8 cellular contexts compared by ENCODE assay signal in the genomic region with DNA sequence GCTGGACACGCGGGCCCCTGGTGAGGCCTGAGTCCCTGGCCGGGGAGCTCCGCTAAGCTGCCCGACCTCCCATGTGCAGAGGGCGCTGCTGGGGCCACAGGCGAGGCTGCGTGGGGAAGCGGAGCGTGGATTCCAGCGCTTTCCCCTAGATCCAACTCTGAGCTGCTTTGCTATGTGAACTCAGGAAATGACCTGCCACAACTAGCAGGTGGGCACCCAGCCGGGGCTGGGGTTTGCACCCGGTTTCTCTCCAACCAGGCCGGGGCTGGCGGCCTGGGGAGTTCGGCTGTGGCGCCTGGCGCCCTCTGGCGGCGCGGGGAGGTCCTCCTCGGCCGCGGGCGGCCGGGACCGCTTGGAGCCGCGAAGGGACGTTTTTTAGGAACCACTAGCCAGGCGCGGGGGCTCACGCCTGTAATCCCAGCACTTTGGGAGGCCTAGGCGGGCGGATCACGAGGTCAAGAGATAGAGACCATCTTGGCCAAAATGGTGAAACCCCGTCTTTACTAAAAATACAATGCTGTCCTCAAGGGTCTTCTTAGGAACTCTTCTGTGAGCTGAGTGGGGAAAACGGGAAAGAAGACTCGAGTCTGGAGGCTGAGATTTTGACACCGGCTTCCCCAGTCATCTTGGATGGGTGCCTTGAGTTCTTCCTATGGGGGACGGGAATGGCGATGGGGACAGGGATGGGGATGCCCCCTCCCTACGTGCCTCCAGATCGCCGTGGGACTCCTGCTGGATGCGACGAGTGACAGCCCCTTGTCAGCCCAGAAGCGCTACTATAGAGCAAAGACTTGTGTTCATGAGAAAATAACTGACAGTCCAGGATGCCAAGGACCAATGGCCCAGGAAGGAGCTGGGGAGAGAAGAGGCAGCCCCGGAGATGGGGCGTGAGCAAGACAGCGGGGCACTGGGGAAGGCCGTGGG. TPM values are rescaled to one million over a fixed set of nuclear protein-coding genes. Genes with fewer than 3 reads are reported as not detected.
DNase-seq lines count a peak whose midpoint lies in the region; ATAC-seq, FAIRE-seq and TF ChIP-seq lines count a peak whose summit lies in the region.

No MANE protein-coding gene starts in this region.

- DNase-seq in D341Med (ENCODE audit: low spot score) (peak; percentile 82), HFF-Myc (ENCODE audit: extremely low read depth, low read depth) (no peak), GM12878 (ENCODE audit: low read depth, low spot score) (no peak), kidney epithelial cell (ENCODE audit: low read depth) (no peak), NCI-H2196 treated with DMSO at 0.1 percent for 48 hours (lab: John Stamatoyannopoulos, UW; ENCODE audit: unreplicated experiment) (no peak)
- DNase-seq in T-helper 2 cell treated with Interferon-gamma antibody and Interleukin-4, amounts not matched to agents 5 μg/mL and 100 μg/mL, for 36 hours (ENCODE audit: low spot score): peak; percentile 62
- DNase-seq in stimulated activated CD4-positive, alpha-beta T cell treated with anti-CD3 and anti-CD28 coated beads, Interleukin-2, amount 100 ng/mL, for 48 hours: peak; percentile 64 to 82

- H3K36me3 Mint-ChIP-seq in T-helper 2 cell treated with Interferon-gamma antibody and Interleukin-4, amounts not matched to agents 5 μg/mL and 100 μg/mL, for 36 hours (ENCODE audit: low read depth): peaks cover 7% of the 10 kb centered on the region

- H3K27me3 ChIP-seq in GM12878 (replicated peaks in 1 of 2; ENCODE audit: control insufficient read depth in 2 of 2, insufficient read depth in 2 of 2, low read length in 1 of 2) (no peaks in the 10 kb centered on the region), kidney epithelial cell (ENCODE audit: control insufficient read depth, insufficient read depth, low read length) (no peaks in the 10 kb centered on the region)

- H3K79me2 ChIP-seq in GM12878 (ENCODE audit: control insufficient read depth, insufficient read depth, low read length): no peaks in the 10 kb centered on the region

- H3K4me3 Mint-ChIP-seq in T-helper 2 cell treated with Interferon-gamma antibody and Interleukin-4, amounts not matched to agents 5 μg/mL and 100 μg/mL, for 36 hours: no peak overlapping the region

- H3K9me3 ChIP-seq in GM12878 (replicated peaks; ENCODE audit: control insufficient read depth, insufficient read depth, low read length): no peaks in the 10 kb centered on the region

- H3K9me3 Mint-ChIP-seq in T-helper 2 cell treated with Interferon-gamma antibody and Interleukin-4, amounts not matched to agents 5 μg/mL and 100 μg/mL, for 36 hours: no peaks in the 10 kb centered on the region

- H3K36me3 ChIP-seq in GM12878 (ENCODE audit: control insufficient read depth in 2 of 2, insufficient read depth in 2 of 2, low read length in 1 of 2): no peaks in the 10 kb centered on the region; a peak in 1 of 4 replicates
- H3K36me3 ChIP-seq in kidney epithelial cell (ENCODE audit: control insufficient read depth, insufficient read depth, low read length): no peaks in the 10 kb centered on the region

- 40% methylated on average over 52 of the region's 52 CpGs for WGBS in GM12878 (ENCODE audit: insufficient coverage, insufficient replicate concordance, low lambda C conversion rate, missing lambda C conversion rate)

- peaks cover 13% of the 10 kb centered on the region for H3K27me3 Mint-ChIP-seq in T-helper 2 cell treated with Interferon-gamma antibody and Interleukin-4, amounts not matched to agents 5 μg/mL and 100 μg/mL, for 36 hours (ENCODE audit: low read depth)

- H3K27ac ChIP-seq in GM12878 (ENCODE audit: control insufficient read depth, insufficient read depth): no peak overlapping the region

- peak overlapping the region; percentile 67 for H2AFZ ChIP-seq in GM12878 (ENCODE audit: control insufficient read depth, low read depth, low read length)

- no peak for FAIRE-seq in GM12878 (lab: Jason Lieb, UNC)

- peak; percentile 70 for TF ChIP-seq CTCF in HFF-Myc (IDR thresholded peaks at IDR 0.05; ENCODE audit: low read depth, low read length, missing control alignments)
- peak; percentile 78 to 81 (median 78) for TF ChIP-seq CTCF in GM12878 (IDR thresholded peaks at IDR 0.05 in 2 of 3, conservative IDR thresholded peaks at IDR 0.05 in 1 of 3; ENCODE audit: control insufficient read depth in 2 of 3, extremely low read depth in 1 of 3, insufficient read depth in 1 of 3, low read depth in 3 of 3, low read length in 3 of 3)
- peak; percentile 51 for TF ChIP-seq CTCF in kidney epithelial cell (IDR thresholded peaks at IDR 0.05; ENCODE audit: insufficient read depth, low read length, poor library complexity, severe bottlenecking)

- SMC1A ChIA-PET in GM12878 (lab: Charles Lee; ENCODE audit: uncharacterized antibody, unreplicated experiment): interaction anchor here (1.0 to 3.2 kb wide), 6 partner anchors 26 to 451 kb away, joined by 3 to 16 read pairs (median 3); a partner anchor contains a TSS

- H3K4me3 ChIP-seq in HFF-Myc (replicated peaks; ENCODE audit: low read depth, low read length): no peak overlapping the region
- H3K4me3 ChIP-seq in GM12878: no peak overlapping the region
- H3K4me3 ChIP-seq in kidney epithelial cell (ENCODE audit: low read depth, low read length): no peak overlapping the region

- peaks cover 9% of the 10 kb centered on the region for H3K4me1 Mint-ChIP-seq in T-helper 2 cell treated with Interferon-gamma antibody and Interleukin-4, amounts not matched to agents 5 μg/mL and 100 μg/mL, for 36 hours (ENCODE audit: low read depth)

- no peaks in the 10 kb centered on the region for H4K20me1 ChIP-seq in GM12878 (ENCODE audit: control insufficient read depth, insufficient read depth)

- no peak overlapping the region for H3K27ac Mint-ChIP-seq in T-helper 2 cell treated with Interferon-gamma antibody and Interleukin-4, amounts not matched to agents 5 μg/mL and 100 μg/mL, for 36 hours

- intact Hi-C loops in GM12878 (cut with micrococcal nuclease; ENCODE audit: unreplicated experiment): loop anchor here (1.0 to 5.0 kb wide), 2 partner anchors 59 to 436 kb away; no protein-coding TSS in a partner anchor

- RAD21 ChIA-PET in GM12878 (lab: Charles Lee; ENCODE audit: unreplicated experiment): interaction anchor here (0.6 to 5.3 kb wide), 7 partner anchors 9 to 580 kb away, joined by 3 to 39 read pairs (median 3); a partner anchor contains a TSS

- TF ChIP-seq RAD21 in GM12878 (IDR thresholded peaks at IDR 0.05; ENCODE audit: insufficient read depth, low read depth, low read length): peak; percentile 81

- no peak for TF ChIP-seq POLR2A in GM12878 (IDR thresholded peaks at IDR 0.05; ENCODE audit: low read depth, low read length)

- no peak overlapping the region for H3K9ac ChIP-seq in GM12878 (ENCODE audit: control insufficient read depth, insufficient read depth, low read length)

- in situ Hi-C loops in GM12878 (cut with MboI): loop anchor here (5.0 kb wide), 2 partner anchors 134 to 434 kb away; a partner anchor contains a TSS

- peaks cover 4% of the 10 kb centered on the region; the same call in 1 of the 2 replicates for H3K4me1 ChIP-seq in GM12878 (ENCODE audit: control insufficient read depth, insufficient read depth, low read length)

- no TSS peak for BruUV-seq in GM12878 (replicated peaks; lab: Mats Ljungman, UMichigan)

- no peak for TF ChIP-seq EP300 in GM12878 (IDR thresholded peaks at IDR 0.05; ENCODE audit: borderline replicate concordance in 1 of 2, control insufficient read depth in 1 of 2, low read depth in 2 of 2, low read length in 2 of 2)

- H3K4me2 ChIP-seq in GM12878 (ENCODE audit: control insufficient read depth, insufficient read depth): peak overlapping the region; percentile 27; the same call in 1 of the 2 replicates

- POLR2A ChIA-PET in GM12878 (lab: Charles Lee): interaction anchor here (0.6 kb wide), 1 partner anchor 133 kb away, joined by 3 read pairs; a partner anchor contains a TSS

- ATAC-seq in GM12878: peak; percentile 97
- no peak for ATAC-seq in GM21576 (IDR thresholded peaks at IDR 0.05; ENCODE audit: unreplicated experiment)

- CTCF ChIA-PET in GM12878 (lab: Yijun Ruan, JAX): interaction anchor here (0.7 to 3.2 kb wide), 22 partner anchors 9 to 436 kb away, joined by 3 to 19 read pairs (median 4); a partner anchor contains a TSS

RNA-seq across cellular contexts. Expression of a gene that starts 12.6 kb away (rescaled TPM):
- 41.1 and 41.4 TPM in 2 replicates for total RNA-seq in GM12878 (2013; cell fraction: nucleolus; rRNA removed)
- total RNA-seq in GM12878 (2014; rRNA removed) (53.4 and 65.2 TPM in 2 replicates), GM12878 (2014; rRNA removed; fragmentation: Illumina TruSeq; extraction: Trizol) (31.0 and 33.6 TPM in 2 replicates), GM12878 (2021) (77.2 and 81.8 TPM in 2 replicates), kidney epithelial cell (38.1 and 51.2 TPM in 2 replicates)
- 22.2 TPM for polyA plus RNA-seq in GM12878 (2011; ENCODE audit: low read depth)
- polyA plus RNA-seq in GM12878 (2011; rRNA removed) (24.3 and 46.0 TPM in 2 replicates), GM12878 (2014; fragmentation: Illumina TruSeq; extraction: Trizol) (19.1 and 47.0 TPM in 2 replicates), GM12878 (2014; fragmentation: Nextera tagmentation; extraction: Ambion mirVana) (1 to 10 TPM; 1.7 to 5.9 TPM), GM12878 (2014; rRNA removed) (62.8 and 64.9 TPM in 2 replicates), GM12878 (2016; fragmentation: Nextera tagmentation; extraction: Ambion mirVana) (10 to 100 TPM; 74.9 to 76.3 TPM)
- polyA plus RNA-seq in GM12878 (2011; cell fraction: cytosol; rRNA removed): 49.9 and 63.2 TPM in 2 replicates
- 101 and 106 TPM in 2 replicates for polyA plus RNA-seq in GM12878 (2011; cell fraction: nucleus; rRNA removed)
- polyA plus RNA-seq in GM12878 (2012): 45.2 and 52.3 TPM in 2 replicates
- polyA minus RNA-seq in GM12878 (2011; rRNA and poly(A)+ RNA removed): 29.4 and 39.5 TPM in 2 replicates
- 8.3 and 15.2 TPM in 2 replicates for polyA minus RNA-seq in GM12878 (2011; cell fraction: cytosol; rRNA and poly(A)+ RNA removed)
- 20.2 and 31.1 TPM in 2 replicates for polyA minus RNA-seq in GM12878 (2011; cell fraction: nucleus; rRNA and poly(A)+ RNA removed)

RNA-seq across cellular contexts. Expression of a gene that starts 22.5 kb away (rescaled TPM):
- not detected in 2 replicates for total RNA-seq in GM12878 (2013; cell fraction: nucleolus; rRNA removed)
- total RNA-seq in GM12878 (2014; rRNA removed) (0.06 TPM in 1 of 2 replicates, not detected in the other), GM12878 (2014; rRNA removed; fragmentation: Illumina TruSeq; extraction: Trizol) (not detected in 2 replicates), GM12878 (2021) (0.27 TPM in 1 of 2 replicates, not detected in the other), kidney epithelial cell (not detected in 2 replicates)
- not detected for polyA plus RNA-seq in GM12878 (2011; ENCODE audit: low read depth)
- polyA plus RNA-seq in GM12878 (2011; rRNA removed) (not detected in 2 replicates), GM12878 (2014; fragmentation: Illumina TruSeq; extraction: Trizol) (not detected in 2 replicates), GM12878 (2014; fragmentation: Nextera tagmentation; extraction: Ambion mirVana) (not detected), GM12878 (2014; rRNA removed) (0.06 TPM in 1 of 2 replicates, not detected in the other), GM12878 (2016; fragmentation: Nextera tagmentation; extraction: Ambion mirVana) (not detected)
- polyA plus RNA-seq in GM12878 (2011; cell fraction: cytosol; rRNA removed): 0.04 TPM in 1 of 2 replicates, not detected in the other
- polyA plus RNA-seq in GM12878 (2011; cell fraction: nucleus; rRNA removed): 0.06 TPM in 1 of 2 replicates, not detected in the other
- 0.08 TPM in 1 of 2 replicates, not detected in the other for polyA plus RNA-seq in GM12878 (2012)
- not detected in 2 replicates for polyA minus RNA-seq in GM12878 (2011; rRNA and poly(A)+ RNA removed)
- not detected in 2 replicates for polyA minus RNA-seq in GM12878 (2011; cell fraction: cytosol; rRNA and poly(A)+ RNA removed)
- not detected in 2 replicates for polyA minus RNA-seq in GM12878 (2011; cell fraction: nucleus; rRNA and poly(A)+ RNA removed)

RNA-seq across cellular contexts. Expression of a gene that starts 29.3 kb away (rescaled TPM):
- total RNA-seq in GM12878 (2013; cell fraction: nucleolus; rRNA removed): 302 and 309 TPM in 2 replicates
- total RNA-seq in GM12878 (2014; rRNA removed) (12.0 TPM in 2 replicates), GM12878 (2014; rRNA removed; fragmentation: Illumina TruSeq; extraction: Trizol) (8.7 and 10.4 TPM in 2 replicates), GM12878 (2021) (27.6 and 31.8 TPM in 2 replicates), kidney epithelial cell (17.5 and 36.2 TPM in 2 replicates)
- polyA plus RNA-seq in GM12878 (2011; ENCODE audit: low read depth): 9.4 TPM
- polyA plus RNA-seq in GM12878 (2011; rRNA removed) (21.0 and 33.5 TPM in 2 replicates), GM12878 (2014; fragmentation: Illumina TruSeq; extraction: Trizol) (19.6 and 20.1 TPM in 2 replicates), GM12878 (2014; fragmentation: Nextera tagmentation; extraction: Ambion mirVana) (1 to 10 TPM; 1.3 to 1.8 TPM), GM12878 (2014; rRNA removed) (17.2 and 20.2 TPM in 2 replicates), GM12878 (2016; fragmentation: Nextera tagmentation; extraction: Ambion mirVana) (10 to 100 TPM; 14.4 to 15.9 TPM)
- polyA plus RNA-seq in GM12878 (2011; cell fraction: cytosol; rRNA removed): 18.1 and 18.5 TPM in 2 replicates
- 203 and 271 TPM in 2 replicates for polyA plus RNA-seq in GM12878 (2011; cell fraction: nucleus; rRNA removed)
- 18.2 and 27.5 TPM in 2 replicates for polyA plus RNA-seq in GM12878 (2012)
- 37.9 and 46.4 TPM in 2 replicates for polyA minus RNA-seq in GM12878 (2011; rRNA and poly(A)+ RNA removed)
- 7.7 and 11.4 TPM in 2 replicates for polyA minus RNA-seq in GM12878 (2011; cell fraction: cytosol; rRNA and poly(A)+ RNA removed)
- 61.2 and 88.9 TPM in 2 replicates for polyA minus RNA-seq in GM12878 (2011; cell fraction: nucleus; rRNA and poly(A)+ RNA removed)

RNA-seq across cellular contexts. Expression of a gene that starts 29.6 kb away (rescaled TPM):
- not detected in 2 replicates for total RNA-seq in GM12878 (2013; cell fraction: nucleolus; rRNA removed)
- not detected in 2 replicates for total RNA-seq in GM12878 (2014; rRNA removed)
- not detected in 2 replicates for total RNA-seq in GM12878 (2014; rRNA removed; fragmentation: Illumina TruSeq; extraction: Trizol)
- total RNA-seq in GM12878 (2021): not detected in 2 replicates
- not detected for polyA plus RNA-seq in GM12878 (2011; ENCODE audit: low read depth)
- polyA plus RNA-seq in GM12878 (2011; rRNA removed): not detected in 2 replicates
- polyA plus RNA-seq in GM12878 (2011; cell fraction: cytosol; rRNA removed): not detected in 2 replicates
- polyA plus RNA-seq in GM12878 (2011; cell fraction: nucleus; rRNA removed): not detected in 2 replicates
- polyA plus RNA-seq in GM12878 (2012): not detected in 2 replicates
- not detected in 2 replicates for polyA plus RNA-seq in GM12878 (2014; fragmentation: Illumina TruSeq; extraction: Trizol)
- polyA plus RNA-seq in GM12878 (2014; fragmentation: Nextera tagmentation; extraction: Ambion mirVana): not detected
- not detected in 2 replicates for polyA plus RNA-seq in GM12878 (2014; rRNA removed)
- polyA plus RNA-seq in GM12878 (2016; fragmentation: Nextera tagmentation; extraction: Ambion mirVana): not detected
- polyA minus RNA-seq in GM12878 (2011; rRNA and poly(A)+ RNA removed): not detected in 2 replicates
- not detected in 2 replicates for polyA minus RNA-seq in GM12878 (2011; cell fraction: cytosol; rRNA and poly(A)+ RNA removed)
- not detected in 2 replicates for polyA minus RNA-seq in GM12878 (2011; cell fraction: nucleus; rRNA and poly(A)+ RNA removed)
- total RNA-seq in kidney epithelial cell: not detected in 2 replicates

Comparison
In these comparisons a context has a peak if more than half of its experiments do, and no peak if none do; other contexts are left out.
1. DNase-seq: peak in D341Med (single experiment), T-helper 2 cell treated with Interferon-gamma antibody and Interleukin-4, amounts not matched to agents 5 μg/mL and 100 μg/mL, for 36 hours (single experiment) and stimulated activated CD4-positive, alpha-beta T cell treated with anti-CD3 and anti-CD28 coated beads, Interleukin-2, amount 100 ng/mL, for 48 hours (2 of 2); none in HFF-Myc (single experiment), GM12878 (single experiment), kidney epithelial cell (single experiment) and NCI-H2196 treated with DMSO at 0.1 percent for 48 hours (single experiment).
2. Peak in every context shown above with its lines, with median percentiles within 50 percentile points of each other: CTCF ChIP-seq.